Comparison of ENCODE assay signal across 29 cellular contexts in the genomic region with DNA sequence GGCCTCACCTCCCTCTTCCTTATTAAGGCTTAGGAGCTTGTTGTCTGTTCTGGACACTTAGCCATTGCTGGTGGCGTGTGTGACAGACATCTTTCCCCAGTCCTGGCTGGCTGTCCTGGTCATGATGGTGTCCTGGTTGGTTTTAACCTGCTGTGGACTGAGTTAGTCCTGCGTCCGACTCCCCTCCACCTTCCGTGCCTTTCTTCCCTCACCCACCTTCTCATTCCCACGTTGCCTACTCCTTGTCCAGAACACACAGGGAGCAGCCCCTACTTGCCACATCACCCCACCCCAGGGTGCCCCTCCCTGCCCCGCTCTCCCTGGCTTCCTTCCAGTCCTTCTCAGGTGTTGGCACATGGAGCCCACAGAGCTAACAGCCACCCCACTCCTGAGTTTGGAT.
"Had no signal": no experiment of that assay in that cellular context is flagged by ENCODE, and none has a peak within 500 bp of the region (broad histone marks: within the 10 kb centered on the region; RNA-seq: fewer than 3 reads in every experiment).

No MANE protein-coding gene starts in this region.

- H3K36me3 ChIP-seq: brain microvascular endothelial cell, SJCRH30, WERI-Rb-1 had no signal

- H3K27ac ChIP-seq: brain microvascular endothelial cell, KMS-11, PC-9, RWPE1, SJCRH30, SK-N-MC, WERI-Rb-1 had no signal

- ATAC-seq: activated CD8-positive, alpha-beta memory T cell treated with anti-CD3 and anti-CD28 coated beads, Interleukin-2, amount 10 ng/mL, durations not matched to agents 7 days and 5 days; activated naive CD8-positive, alpha-beta T cell treated with anti-CD3 and anti-CD28 coated beads, Interleukin-2, amount 50 U/mL, for 24 hours had no signal

- H3K27me3 ChIP-seq: brain microvascular endothelial cell had no signal

- H3K4me3 ChIP-seq: PC-9, SJCRH30, SK-N-MC had no signal

- H3K4me1 ChIP-seq: SJCRH30 had no signal

- DNase-seq: activated CD4-positive, alpha-beta memory T cell treated with anti-CD3 and anti-CD28 coated beads, Interleukin-2, amount 10 ng/mL, durations not matched to agents 7 days and 5 days; activated CD4-positive, alpha-beta T cell treated with anti-CD3 and anti-CD28 coated beads for 1 hour; activated CD4-positive, alpha-beta T cell treated with anti-CD3 and anti-CD28 coated beads for 48 hours; activated CD4-positive, CD25-positive, alpha-beta regulatory T cell; activated CD8-positive, alpha-beta memory T cell treated with anti-CD3 and anti-CD28 coated beads for 24 hours; activated CD8-positive, alpha-beta memory T cell treated with anti-CD3 and anti-CD28 coated beads, Interleukin-2, amount 10 ng/mL, durations not matched to agents 7 days and 5 days; activated CD8-positive, alpha-beta memory T cell treated with anti-CD3 and anti-CD28 coated beads, Interleukin-2, amount 50 U/mL, for 48 hours; activated effector memory CD4-positive, alpha-beta T cell treated with Interleukin-2 at 50 U/mL for 16 hours; activated naive CD8-positive, alpha-beta T cell treated with anti-CD3 and anti-CD28 coated beads, Interleukin-2, amount 50 U/mL, for 24 hours; activated T-cell treated with anti-CD3 and anti-CD28 coated beads, Interleukin-2, amount 50 U/mL, for 48 hours; anterior cingulate cortex; brain microvascular endothelial cell; central memory CD4-positive, alpha-beta T cell; MM.1S; MV-4-11; NCI-H1092; NCI-H1436 treated with DMSO at 0.1 percent for 48 hours; NCI-H1694 treated with DMSO at 0.1 percent for 48 hours; NCI-H2029; NCI-H345; NCI-H524 treated with DMSO at 0.1 percent for 48 hours; PC-9; SHP77; SJCRH30; T1000 had no signal

- H3K9me3 ChIP-seq: SJCRH30 had no signal
